Comparison of ENCODE assay signal across 12 cellular contexts in genomic region chr2:55107428-55107827, GRCh38. TPM values are rescaled to one million over a fixed set of nuclear protein-coding genes. Genes with fewer than 3 reads are reported as not detected.
A peak's percentile ranks its signal among the peaks of the same experiment; 100 is the strongest.
DNase-seq lines count a peak whose midpoint lies in the region; ATAC-seq, FAIRE-seq and TF ChIP-seq lines count a peak whose summit lies in the region.
"Had no signal": no experiment of that assay in that cellular context is flagged by ENCODE, and none has a peak within 500 bp of the region (broad histone marks: within the 10 kb centered on the region; RNA-seq: fewer than 3 reads in every experiment).

No MANE protein-coding gene starts in this region.

- no peaks in the 10 kb centered on the region for H3K79me2 ChIP-seq in endothelial cell of umbilical vein (ENCODE audit: control insufficient read depth, insufficient read depth, low read length)
- no peaks in the 10 kb centered on the region for H3K79me2 ChIP-seq in parathyroid adenoma

- H2AFZ ChIP-seq in endothelial cell of umbilical vein (ENCODE audit: low read depth, low read length), result peak overlapping the region; percentile 27
- H2AFZ ChIP-seq in parathyroid adenoma, result peak overlapping the region; percentile 13

- CTCF ChIA-PET in Panc1 (lab: Charles Lee), result no interaction called here
- CTCF ChIA-PET in endothelial cell of umbilical vein (lab: Charles Lee), result interaction anchor here (0.7 kb wide), 1 partner anchor 61 kb away, joined by 3 read pairs; no protein-coding TSS in a partner anchor

- H3K9me3 ChIP-seq in BLaER1 treated with 17β-estradiol and CSF1 and Interleukin-3, amounts not matched to agents 10 nM and 100 nM (replicated peaks in 1 of 11), result peaks cover 0 to 8% (median 0%) of the 10 kb centered on the region in 11 experiments; a peak in 4 of 22 replicates
- H3K9me3 ChIP-seq in Panc1 (ENCODE audit: control insufficient read depth, insufficient read depth, low read depth, low read length), result no peaks in the 10 kb centered on the region
- H3K9me3 ChIP-seq in endothelial cell of umbilical vein (replicated peaks; ENCODE audit: control insufficient read depth, insufficient read depth, low read length), result no peaks in the 10 kb centered on the region
- H3K9me3 ChIP-seq in parathyroid adenoma (ENCODE audit: control insufficient read depth, low read length), result no peaks in the 10 kb centered on the region

- no peaks in the 10 kb centered on the region for H3K27me3 ChIP-seq in BLaER1 treated with 17β-estradiol and CSF1 and Interleukin-3, amounts not matched to agents 10 nM and 100 nM
- H3K27me3 ChIP-seq in Panc1 (ENCODE audit: control insufficient read depth, insufficient read depth, low read length) (no peaks in the 10 kb centered on the region), endothelial cell of umbilical vein (ENCODE audit: control insufficient read depth in 2 of 2, insufficient read depth in 2 of 2, low read length in 2 of 2) (no peaks in the 10 kb centered on the region), parathyroid adenoma (ENCODE audit: control insufficient read depth, insufficient read depth, low read length) (no peaks in the 10 kb centered on the region)

- H3K4me3 ChIP-seq in BLaER1 treated with 17β-estradiol and CSF1 and Interleukin-3, amounts not matched to agents 10 nM and 100 nM, result no peak overlapping the region
- H3K4me3 ChIP-seq in Panc1 (ENCODE audit: low read depth in 2 of 2, low read length in 2 of 2) (no peak overlapping the region), endothelial cell of umbilical vein (replicated peaks in 1 of 3; ENCODE audit: insufficient read depth in 1 of 3, low read depth in 1 of 3, low read length in 3 of 3) (no peak overlapping the region), parathyroid adenoma (ENCODE audit: low read depth, low read length) (no peak overlapping the region)

- H3K27ac ChIP-seq in BLaER1 treated with 17β-estradiol and CSF1 and Interleukin-3, amounts not matched to agents 10 nM and 100 nM, result peak overlapping the region in 8 of 11 experiments; percentile 32 to 98 (median 66); a peak in 15 of 22 replicates
- H3K27ac ChIP-seq in Panc1 (ENCODE audit: low read length) (peak overlapping the region; percentile 32; the same call in 1 of the 2 replicates), endothelial cell of umbilical vein (ENCODE audit: insufficient read depth, low read depth, low read length) (peak overlapping the region; percentile 6), parathyroid adenoma (no peak overlapping the region)
- H3K27ac ChIP-seq: epithelial cell of prostate had no signal

- no peak for TF ChIP-seq POLR2A in endothelial cell of umbilical vein (IDR thresholded peaks at IDR 0.05; ENCODE audit: low read depth, low read length)

- dilution Hi-C loops in endothelial cell of umbilical vein (cut with MboI; ENCODE audit: extremely low pct_ligation_motif_present, low sequenced_read_pairs), result no loop called here

- BruUV-seq in Panc1 (replicated peaks; lab: Mats Ljungman, UMichigan), result no TSS peak
- no TSS peak for BruUV-seq in endothelial cell of umbilical vein (replicated peaks; lab: Mats Ljungman, UMichigan)

- H3K9me1 ChIP-seq in endothelial cell of umbilical vein (replicated peaks; ENCODE audit: control insufficient read depth, extremely low read depth, insufficient read depth, low read length), result no peaks in the 10 kb centered on the region

- TF ChIP-seq CTCF in Panc1 (IDR thresholded peaks at IDR 0.05) (no peak), endothelial cell of umbilical vein (IDR thresholded peaks at IDR 0.05; ENCODE audit: extremely low read depth in 1 of 2, insufficient read depth in 1 of 2, low read depth in 1 of 2, low read length in 2 of 2) (no peak), parathyroid adenoma (IDR thresholded peaks at IDR 0.05) (no peak)

- no peak for FAIRE-seq in endothelial cell of umbilical vein (lab: Jason Lieb, UNC)
- FAIRE-seq: H1 had no signal

- POLR2A ChIA-PET in Panc1 (lab: Charles Lee) (interaction anchor here (1.3 kb wide), 1 partner anchor 57 kb away, joined by 3 read pairs; the partner anchor contains the start of gene RTN4), endothelial cell of umbilical vein (lab: Charles Lee) (no interaction called here)

- DNase-seq in Panc1 (ENCODE audit: low read depth, low spot score) (no peak), endothelial cell of umbilical vein (ENCODE audit: low read depth, low spot score) (no peak), T-helper 2 cell (no peak), anterior cingulate cortex (lab: John Stamatoyannopoulos, UW) (no peak), GOT3 (lab: John Stamatoyannopoulos, UW) (no peak)
- DNase-seq in stimulated activated CD4-positive, alpha-beta T cell treated with anti-CD3 and anti-CD28 coated beads, Interleukin-2, amount 100 ng/mL, for 24 hours, result no peak
- DNase-seq: NCI-H2171 had no signal

- intact Hi-C loops in Panc1 (cut with micrococcal nuclease; ENCODE audit: unreplicated experiment) (loop anchor here (5.0 kb wide), 1 partner anchor 55 kb away; the partner anchor contains the start of gene RTN4), endothelial cell of umbilical vein (cut with micrococcal nuclease) (no loop called here)

- H4K20me1 ChIP-seq in BLaER1 treated with 17β-estradiol and CSF1 and Interleukin-3, amounts not matched to agents 10 nM and 100 nM, result no peaks in the 10 kb centered on the region
- H4K20me1 ChIP-seq in endothelial cell of umbilical vein (replicated peaks; ENCODE audit: control insufficient read depth, extremely low read depth, insufficient read depth, low read length), result no peaks in the 10 kb centered on the region

- H3K4me2 ChIP-seq in BLaER1 treated with 17β-estradiol and CSF1 and Interleukin-3, amounts not matched to agents 10 nM and 100 nM, result peak overlapping the region in 10 of 11 experiments; percentile 10 to 99 (median 52); a peak in 17 of 22 replicates
- no peak overlapping the region for H3K4me2 ChIP-seq in endothelial cell of umbilical vein (ENCODE audit: insufficient read depth, low read length)
- H3K4me2 ChIP-seq in parathyroid adenoma (ENCODE audit: low read length), result no peak overlapping the region

- H3K4me1 ChIP-seq in BLaER1 treated with 17β-estradiol and CSF1 and Interleukin-3, amounts not matched to agents 10 nM and 100 nM, result peaks cover 60 to 100% (median 96%) of the 10 kb centered on the region in 10 experiments
- peaks cover 42% of the 10 kb centered on the region for H3K4me1 ChIP-seq in Panc1 (ENCODE audit: control insufficient read depth, insufficient read depth, low read length)
- H3K4me1 ChIP-seq in endothelial cell of umbilical vein (ENCODE audit: control insufficient read depth, extremely low read depth, insufficient read depth, low read length), result peaks cover 47% of the 10 kb centered on the region
- H3K4me1 ChIP-seq in parathyroid adenoma, result no peaks in the 10 kb centered on the region

- no peak for ATAC-seq in Panc1
- ATAC-seq: activated T-helper 17 cell treated with anti-CD3 and anti-CD28 coated beads, Interleukin-2, amount 50 U/mL, for 72 hours had no signal

- no peaks in the 10 kb centered on the region for H3K36me3 ChIP-seq in BLaER1 treated with 17β-estradiol and CSF1 and Interleukin-3, amounts not matched to agents 10 nM and 100 nM
- no peaks in the 10 kb centered on the region for H3K36me3 ChIP-seq in Panc1 (ENCODE audit: control insufficient read depth, insufficient read depth, low read length)
- no peaks in the 10 kb centered on the region for H3K36me3 ChIP-seq in endothelial cell of umbilical vein (ENCODE audit: control insufficient read depth in 2 of 2, extremely low read depth in 1 of 2, insufficient read depth in 2 of 2, low read length in 2 of 2)
- H3K36me3 ChIP-seq in parathyroid adenoma (ENCODE audit: control insufficient read depth, insufficient read depth, low read length), result no peaks in the 10 kb centered on the region

- peak overlapping the region in 4 of 11 experiments; percentile 35 to 63 (median 52); a peak in 7 of 22 replicates for H3K9ac ChIP-seq in BLaER1 treated with 17β-estradiol and CSF1 and Interleukin-3, amounts not matched to agents 10 nM and 100 nM
- H3K9ac ChIP-seq in endothelial cell of umbilical vein (replicated peaks; ENCODE audit: extremely low read depth, insufficient read depth, low read length) (no peak overlapping the region), parathyroid adenoma (no peak overlapping the region)

- in situ Hi-C loops in Panc1 (cut with HindIII; ENCODE audit: low pct_unique_long_range_greater_than_20kb, low sequenced_read_pairs), result no loop called here

TF ChIP-seq in endothelial cell of umbilical vein, 7 proteins besides CTCF, POLR2A, EP300 and RAD21:
- TF ChIP-seq FOS (IDR thresholded peaks at IDR 0.05; ENCODE audit: borderline replicate concordance, insufficient read depth, low read length) (no peak), POLR2AphosphoS5 (IDR thresholded peaks at IDR 0.05; ENCODE audit: insufficient read depth, low read depth, low read length) (no peak), MAX (IDR thresholded peaks at IDR 0.05; ENCODE audit: insufficient read depth, insufficient read length) (no peak), GATA2 (IDR thresholded peaks at IDR 0.05; ENCODE audit: insufficient read depth, insufficient read length, low read depth, low read length) (no peak), MYC (IDR thresholded peaks at IDR 0.05; ENCODE audit: low read depth, low read length) (no peak), EZH2 (IDR thresholded peaks at IDR 0.05; ENCODE audit: borderline replicate concordance, low read depth, low read length, severe bottlenecking) (no peak)

RNA-seq across cellular contexts. Expression of gene RTN4, which starts 57.2 kb away (rescaled TPM):
- total RNA-seq in Panc1 (2021; ENCODE audit: unreplicated experiment) (513 TPM), endothelial cell of umbilical vein (472 and 486 TPM in 2 replicates)
- polyA plus RNA-seq in Panc1 (2012; ENCODE audit: insufficient read length), result 447 TPM
- polyA plus RNA-seq in endothelial cell of umbilical vein, result 195 and 253 TPM in 2 replicates
- 258 and 287 TPM in 2 replicates for polyA plus RNA-seq in endothelial cell of umbilical vein (2011; cell fraction: cytosol; rRNA removed)
- polyA plus RNA-seq in endothelial cell of umbilical vein (2011; cell fraction: nucleus; rRNA removed), result 221 and 343 TPM in 2 replicates
- polyA plus RNA-seq in endothelial cell of umbilical vein (2012), result 512 and 627 TPM in 2 replicates
- polyA minus RNA-seq in endothelial cell of umbilical vein, result 365 and 404 TPM in 2 replicates
- polyA minus RNA-seq in endothelial cell of umbilical vein (2011; cell fraction: cytosol; rRNA and poly(A)+ RNA removed), result 64.9 TPM
- polyA minus RNA-seq in endothelial cell of umbilical vein (2011; cell fraction: nucleus; rRNA and poly(A)+ RNA removed), result 184 and 233 TPM in 2 replicates

Comparison
In these comparisons a context has a peak if more than half of its experiments do, and no peak if none do; other contexts are left out.
1. H3K4me2 ChIP-seq: peak in BLaER1 treated with 17β-estradiol and CSF1 and Interleukin-3, amounts not matched to agents 10 nM and 100 nM (10 of 11); none in endothelial cell of umbilical vein (single experiment) and parathyroid adenoma (single experiment).